18 cellular contexts compared by ENCODE assay signal in the genomic region with DNA sequence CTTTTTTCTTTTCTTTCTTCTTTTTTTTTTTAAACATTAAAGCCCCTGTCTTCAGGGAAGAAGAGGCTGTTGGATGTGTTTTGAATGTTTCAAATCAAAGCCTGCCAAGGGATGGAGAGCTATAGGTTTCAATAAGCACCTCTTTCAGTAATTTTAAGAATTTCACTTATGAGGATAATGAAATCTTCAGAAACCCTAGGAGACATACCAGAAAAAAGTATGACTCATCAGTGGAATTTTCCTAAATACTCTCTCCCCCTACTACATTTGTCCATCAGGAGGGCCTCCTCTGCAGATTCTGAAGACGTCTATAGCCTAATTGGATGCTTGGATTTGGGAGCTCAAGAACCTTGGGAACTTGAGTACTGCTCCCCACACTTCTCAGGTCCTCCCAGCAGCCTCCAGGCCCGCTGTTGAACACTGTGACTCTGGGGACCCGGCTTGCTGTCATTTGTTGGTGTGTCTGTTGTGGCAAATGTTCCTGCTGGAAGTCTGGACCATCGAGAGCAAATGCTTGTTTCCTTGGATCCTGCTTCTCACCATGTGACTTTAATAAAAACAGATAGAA.
A peak's percentile ranks its signal among the peaks of the same experiment; 100 is the strongest.
DNase-seq lines count a peak whose midpoint lies in the region; ATAC-seq and TF ChIP-seq lines count a peak whose summit lies in the region.
"Had no signal": no experiment of that assay in that cellular context is flagged by ENCODE, and none has a peak within 500 bp of the region (broad histone marks: within the 10 kb centered on the region; RNA-seq: fewer than 3 reads in every experiment).

No MANE protein-coding gene starts in this region.

- ATAC-seq in GM18858 (IDR thresholded peaks at IDR 0.05; ENCODE audit: unreplicated experiment) = no peak
- ATAC-seq: CD8-positive, alpha-beta T cell; T-cell had no signal

- no peaks in the 10 kb centered on the region for H3F3A ChIP-seq in PC-9 (ENCODE audit: insufficient read depth, low read depth)
- H3F3A ChIP-seq in smooth muscle cell (ENCODE audit: low read depth) = no peaks in the 10 kb centered on the region

- POLR2A ChIA-PET in PC-9 (lab: Charles Lee; ENCODE audit: unreplicated experiment) = interaction anchor here (0.5 to 0.7 kb wide), 2 partner anchors 27 to 261 kb away, joined by 4 to 7 read pairs; no protein-coding TSS in a partner anchor

- WGBS in smooth muscle cell (ENCODE audit: low lambda C conversion rate) = 63% methylated on average over 4 of the region's 4 CpGs
- WGBS in thyroid gland, 2 donors = 83 to 92% methylated on average over 4 of the region's 4 CpGs

- TF ChIP-seq CTCF in PC-9 (conservative IDR thresholded peaks at IDR 0.05) = no peak
- TF ChIP-seq CTCF in fibroblast of pulmonary artery (IDR thresholded peaks at IDR 0.05; ENCODE audit: low read length, missing control alignments) = no peak
- no peak for TF ChIP-seq CTCF in smooth muscle cell (IDR thresholded peaks at IDR 0.05; ENCODE audit: borderline replicate concordance, insufficient read depth, poor library complexity, severe bottlenecking)
- no peak for TF ChIP-seq CTCF in thyroid gland (IDR thresholded peaks at IDR 0.05)
- no peak for TF ChIP-seq CTCF in GM20000 (IDR thresholded peaks at IDR 0.05; ENCODE audit: extremely low read depth, missing control alignments)

- H3K27ac ChIP-seq in PC-9 = peak overlapping the region; percentile 48
- H3K27ac ChIP-seq in smooth muscle cell (ENCODE audit: low read depth) = peak overlapping the region; percentile 37
- H3K27ac ChIP-seq in thyroid gland = peak overlapping the region in 1 of 3 donors; percentile 37
- H3K27ac ChIP-seq: cardiac muscle cell had no signal

- H3K9me3 ChIP-seq in PC-9 (ENCODE audit: insufficient read depth, low read depth) (peaks cover 6% of the 10 kb centered on the region; the same call in 1 of the 2 replicates), smooth muscle cell (replicated peaks; ENCODE audit: low read depth) (no peaks in the 10 kb centered on the region), thyroid gland (no peaks in the 10 kb centered on the region)

- peak overlapping the region; percentile 16; the same call in 1 of the 2 replicates for H3K4me2 ChIP-seq in PC-9
- peak overlapping the region; percentile 33 for H3K4me2 ChIP-seq in smooth muscle cell

- no peaks in the 10 kb centered on the region for H3K27me3 ChIP-seq in PC-9 (ENCODE audit: insufficient read depth, low read depth)
- no peaks in the 10 kb centered on the region for H3K27me3 ChIP-seq in smooth muscle cell (ENCODE audit: low read depth)
- H3K27me3 ChIP-seq in thyroid gland = no peaks in the 10 kb centered on the region
- H3K27me3 ChIP-seq: cardiac muscle cell had no signal

- CTCF ChIA-PET in PC-9 (lab: Charles Lee) = interaction anchor here (0.6 kb wide), 1 partner anchor 898 kb away, joined by 4 read pairs; no protein-coding TSS in a partner anchor

- H3K4me3 ChIP-seq in PC-9 = no peak overlapping the region
- no peak overlapping the region for H3K4me3 ChIP-seq in fibroblast of pulmonary artery (replicated peaks; ENCODE audit: low read depth, low read length)
- no peak overlapping the region for H3K4me3 ChIP-seq in smooth muscle cell
- H3K4me3 ChIP-seq in thyroid gland (replicated peaks in 1 of 3) = no peak overlapping the region
- H3K4me3 ChIP-seq: cardiac muscle cell had no signal

- intact Hi-C loops in PC-9 (cut with micrococcal nuclease; ENCODE audit: unreplicated experiment) = no loop called here
- intact Hi-C loops in thyroid gland (cut with DNase I) = no loop called here

- peaks cover 15% of the 10 kb centered on the region for H3K4me1 ChIP-seq in PC-9 (replicated peaks; ENCODE audit: insufficient read depth)
- peaks cover 8% of the 10 kb centered on the region for H3K4me1 ChIP-seq in smooth muscle cell (ENCODE audit: low read depth)
- H3K4me1 ChIP-seq in thyroid gland = peaks cover 4 to 23% of the 10 kb centered on the region in 2 donors

- BruUV-seq in PC-9 (replicated peaks; lab: Mats Ljungman, UMichigan) = no TSS peak

- TF ChIP-seq POLR2A in thyroid gland (IDR thresholded peaks at IDR 0.05) = no peak

- peak; percentile 29 for DNase-seq in COLO829 (ENCODE audit: low spot score)
- peak in 1 of 2 experiments; percentile 3 for DNase-seq in PC-9
- DNase-seq in fibroblast of pulmonary artery (ENCODE audit: low read depth) = peak; percentile 53
- DNase-seq in smooth muscle cell (lab: John Stamatoyannopoulos, UW; ENCODE audit: unreplicated experiment) = no peak
- no peak for DNase-seq in thyroid gland
- DNase-seq in stimulated activated CD4-positive, alpha-beta T cell treated with anti-CD3 and anti-CD28 coated beads, Interleukin-2, amount 100 ng/mL, for 48 hours = no peak
- no peak for DNase-seq in GM20000 (ENCODE audit: low spot score)
- DNase-seq: activated B cell treated with CpG ODN at 0.5 μM for 24 hours; activated naive CD4-positive, alpha-beta T cell treated with anti-CD3 and anti-CD28 coated beads for 36 hours; CD8-positive, alpha-beta T cell; GF-D8; NCI-H1417; NCI-H345; occipital lobe; small intestine; T-cell had no signal

- no peak overlapping the region for H3K9ac ChIP-seq in smooth muscle cell (ENCODE audit: low read depth)

- H2AFZ ChIP-seq in PC-9 (no peak overlapping the region), smooth muscle cell (ENCODE audit: low read depth) (peak overlapping the region; percentile 39)

- H3K79me2 ChIP-seq in PC-9 (ENCODE audit: low read depth) (no peaks in the 10 kb centered on the region), smooth muscle cell (ENCODE audit: low read depth) (no peaks in the 10 kb centered on the region)

- H3K36me3 ChIP-seq in PC-9 (ENCODE audit: low read depth) = no peaks in the 10 kb centered on the region
- H3K36me3 ChIP-seq in smooth muscle cell (ENCODE audit: low read depth) = no peaks in the 10 kb centered on the region
- H3K36me3 ChIP-seq in thyroid gland = no peaks in the 10 kb centered on the region
- H3K36me3 ChIP-seq: cardiac muscle cell had no signal

- H4K20me1 ChIP-seq in PC-9 (ENCODE audit: insufficient read depth) (no peaks in the 10 kb centered on the region), smooth muscle cell (ENCODE audit: low read depth) (no peaks in the 10 kb centered on the region)

- H3K9me2 ChIP-seq in PC-9 (ENCODE audit: insufficient read depth) = no peaks in the 10 kb centered on the region

Comparison
In these comparisons a context has a peak if more than half of its experiments do, and no peak if none do; other contexts are left out.
1. DNase-seq: peak in COLO829 (single experiment) and fibroblast of pulmonary artery (single experiment); none in smooth muscle cell (single experiment), thyroid gland (0 of 2), stimulated activated CD4-positive, alpha-beta T cell treated with anti-CD3 and anti-CD28 coated beads, Interleukin-2, amount 100 ng/mL, for 48 hours (0 of 2) and GM20000 (single experiment).